ENCODE assay signal across 2 cellular contexts in the genomic region with DNA sequence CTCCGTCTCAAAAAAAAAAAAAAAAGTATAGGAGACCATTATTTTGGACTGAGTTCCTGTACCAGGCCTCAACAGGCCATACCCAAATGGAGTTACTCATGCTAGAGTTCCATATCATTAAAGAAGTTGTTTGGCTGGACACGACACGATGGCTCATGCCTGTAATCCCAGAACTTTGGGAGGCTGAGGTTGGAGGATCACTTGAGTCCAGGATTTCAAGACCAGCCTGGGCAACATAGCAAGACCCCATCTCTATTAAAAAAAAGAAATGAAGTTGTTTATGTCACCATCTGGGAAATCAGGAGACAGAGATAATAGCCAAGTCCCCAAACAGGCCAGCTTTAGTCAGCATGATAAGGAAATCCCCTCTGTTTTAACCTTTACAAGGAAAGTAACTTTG.
A peak's percentile ranks its signal among the peaks of the same experiment; 100 is the strongest.
TF ChIP-seq lines count a peak whose summit lies in the region.

No MANE protein-coding gene starts in this region.

TF ChIP-seq in HepG2, 621 proteins besides CTCF, POLR2A, EP300 and RAD21:
- peak; percentile 55; the same call in 1 of the 2 replicates for TF ChIP-seq ZNF121 (CRISPR knock-in tag; IDR thresholded peaks at IDR 0.05)
- no peak for TF ChIP-seq ZNF616 (CRISPR knock-in tag; IDR thresholded peaks at IDR 0.05; ENCODE audit: low read depth)
- no peak for TF ChIP-seq HIC2 (CRISPR knock-in tag; IDR thresholded peaks at IDR 0.05; ENCODE audit: low read depth)

TF ChIP-seq in K562, 482 proteins besides CTCF, POLR2A, EP300 and RAD21:
- TF ChIP-seq RBM25 (IDR thresholded peaks at IDR 0.05; ENCODE audit: low read depth, low read length, severe bottlenecking) (peak; percentile 47), ZNF121 (CRISPR knock-in tag; conservative IDR thresholded peaks at IDR 0.05) (peak; percentile 90), ZNF146 (CRISPR knock-in tag; IDR thresholded peaks at IDR 0.05; ENCODE audit: unreplicated experiment) (no peak), CXXC5 (CRISPR knock-in tag; IDR thresholded peaks at IDR 0.05) (no peak), BCOR (IDR thresholded peaks at IDR 0.05) (0 out of 2 replicates have a peak, but pooled peaks have one; percentile 29), SPI1 (IDR thresholded peaks at IDR 0.05; ENCODE audit: borderline replicate concordance, low read depth, low read length) (no peak)
